ENCODE assay signal across 8 cellular contexts in the genomic region with DNA sequence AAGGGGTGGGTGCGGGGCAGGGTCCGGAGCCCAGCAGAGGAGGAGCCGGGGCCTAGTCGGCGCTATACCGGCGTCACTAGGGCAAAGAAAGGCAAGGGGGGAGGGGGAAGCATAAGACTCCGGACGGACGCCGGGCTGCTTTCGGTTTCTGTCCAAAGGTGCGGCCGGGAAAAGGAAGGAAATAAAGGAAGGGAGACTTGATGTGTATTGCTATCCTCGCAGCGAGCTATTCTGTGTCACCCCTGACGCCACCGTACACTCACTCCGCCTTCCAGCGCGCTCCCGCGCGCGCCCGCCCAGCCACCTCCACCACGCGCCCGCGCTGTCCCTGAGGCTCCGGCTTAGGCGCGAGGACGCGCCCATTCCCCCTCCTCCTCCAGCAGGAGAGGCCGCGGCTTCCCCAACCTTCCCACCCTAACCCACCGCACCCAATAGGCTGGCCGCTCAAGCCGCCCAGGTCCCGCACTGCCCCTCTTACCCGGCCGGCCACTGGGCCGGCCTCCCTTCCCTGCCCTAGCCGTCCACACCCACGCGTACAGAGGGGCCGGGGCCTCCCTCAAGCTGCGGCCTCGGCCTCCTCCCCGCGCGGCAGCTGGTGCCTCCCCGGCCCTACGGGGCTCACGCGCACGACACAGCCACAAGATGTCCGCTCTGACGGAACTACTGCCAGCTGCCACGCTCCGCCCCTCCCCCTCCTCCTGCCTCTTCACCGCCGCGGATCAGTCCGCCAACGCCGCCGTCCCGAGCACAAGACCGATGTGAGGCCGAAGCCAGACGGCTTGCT. TPM values are rescaled to one million over a fixed set of nuclear protein-coding genes. Genes with fewer than 3 reads are reported as not detected.
DNase-seq lines count a peak whose midpoint lies in the region; ATAC-seq and TF ChIP-seq lines count a peak whose summit lies in the region.

A gene (minus strand): TSS at position 662 of the 784 bp plus-strand sequence. CDS start 1,043 bp downstream, outside the sequence.

- H3K4me3 ChIP-seq in BLaER1 treated with 17β-estradiol and CSF1 and Interleukin-3, amounts not matched to agents 10 nM and 100 nM = peak within 1 kb of the TSS; percentile 74 to 100 (median 95)
- H3K4me3 ChIP-seq in liver (ENCODE audit: low read depth in 1 of 3, low read length in 3 of 3) = peak within 1 kb of the TSS; percentile 78 to 99 (median 98)

- TF ChIP-seq CTCF in liver (IDR thresholded peaks at IDR 0.05; ENCODE audit: low read depth, low read length, missing input control) = no peak

- ATAC-seq in GM19328 (IDR thresholded peaks at IDR 0.05; ENCODE audit: unreplicated experiment) = peak; percentile 29
- ATAC-seq in HG03520 (IDR thresholded peaks at IDR 0.05; ENCODE audit: unreplicated experiment) = peak; percentile 22

- peaks cover 25 to 42% (median 36%) of the 10 kb centered on the region in 10 experiments for H3K4me1 ChIP-seq in BLaER1 treated with 17β-estradiol and CSF1 and Interleukin-3, amounts not matched to agents 10 nM and 100 nM
- H3K4me1 ChIP-seq in liver (ENCODE audit: control insufficient read depth in 4 of 4, insufficient read depth in 4 of 4, low read length in 3 of 4) = peaks cover 6 to 29% (median 17%) of the 10 kb centered on the region in 4 donors

- peak within 1 kb of the TSS; percentile 97 to 100 (median 100) for H3K9ac ChIP-seq in BLaER1 treated with 17β-estradiol and CSF1 and Interleukin-3, amounts not matched to agents 10 nM and 100 nM
- H3K9ac ChIP-seq in liver (ENCODE audit: low read depth in 1 of 2, low read length in 2 of 2) = peak within 1 kb of the TSS; percentile 99 to 100

- peak in 1 of 2 donors; percentile 28 for TF ChIP-seq RAD21 in liver (IDR thresholded peaks at IDR 0.05)

- H3K27me3 ChIP-seq in BLaER1 treated with 17β-estradiol and CSF1 and Interleukin-3, amounts not matched to agents 10 nM and 100 nM = no peaks in the 10 kb centered on the region
- H3K27me3 ChIP-seq in liver (ENCODE audit: control insufficient read depth in 4 of 4, insufficient read depth in 4 of 4, low read length in 3 of 4) = no peaks in the 10 kb centered on the region

- H3K9me3 ChIP-seq in BLaER1 treated with 17β-estradiol and CSF1 and Interleukin-3, amounts not matched to agents 10 nM and 100 nM (replicated peaks in 1 of 11) = no peaks in the 10 kb centered on the region; a peak in 1 of 22 replicates
- no peaks in the 10 kb centered on the region for H3K9me3 ChIP-seq in liver (ENCODE audit: control insufficient read depth in 4 of 4, low read length in 3 of 4)

- under 1% methylated on average over 73 of the region's 73 CpGs for WGBS in liver

- H3K4me2 ChIP-seq in BLaER1 treated with 17β-estradiol and CSF1 and Interleukin-3, amounts not matched to agents 10 nM and 100 nM = peak within 1 kb of the TSS; percentile 81 to 98 (median 89)

- peaks cover 8 to 44% (median 41%) of the 10 kb centered on the region in 11 experiments; a peak in 20 of 22 replicates for H3K36me3 ChIP-seq in BLaER1 treated with 17β-estradiol and CSF1 and Interleukin-3, amounts not matched to agents 10 nM and 100 nM
- H3K36me3 ChIP-seq in liver (ENCODE audit: control insufficient read depth in 4 of 4, insufficient read depth in 3 of 4, low read depth in 1 of 4, low read length in 3 of 4) = peaks cover 0 to 2% (median 0%) of the 10 kb centered on the region in 4 donors

- peaks cover 30 to 47% (median 46%) of the 10 kb centered on the region in 11 experiments for H4K20me1 ChIP-seq in BLaER1 treated with 17β-estradiol and CSF1 and Interleukin-3, amounts not matched to agents 10 nM and 100 nM

- DNase-seq in NCI-H69 (lab: John Stamatoyannopoulos, UW) (peak; percentile 91), dermis blood vessel endothelial cell (peak; percentile 97)
- DNase-seq in activated CD4-positive, alpha-beta T cell treated with anti-CD3 and anti-CD28 coated beads, Interleukin-2, amount 50 U/mL, for 1 hour = peak; percentile 96
- peak; percentile 96 for DNase-seq in stimulated activated CD4-positive, alpha-beta T cell treated with anti-CD3 and anti-CD28 coated beads, Interleukin-4, amount 100 ng/mL, for 24 hours

- peak within 1 kb of the TSS; percentile 98 to 100 (median 100) for H3K27ac ChIP-seq in BLaER1 treated with 17β-estradiol and CSF1 and Interleukin-3, amounts not matched to agents 10 nM and 100 nM
- H3K27ac ChIP-seq in liver (ENCODE audit: low read depth in 1 of 2, low read length in 2 of 2) = peak within 1 kb of the TSS; percentile 100

TF ChIP-seq in liver, 16 proteins besides CTCF, POLR2A, EP300 and RAD21:
- TF ChIP-seq, protein P1, sequence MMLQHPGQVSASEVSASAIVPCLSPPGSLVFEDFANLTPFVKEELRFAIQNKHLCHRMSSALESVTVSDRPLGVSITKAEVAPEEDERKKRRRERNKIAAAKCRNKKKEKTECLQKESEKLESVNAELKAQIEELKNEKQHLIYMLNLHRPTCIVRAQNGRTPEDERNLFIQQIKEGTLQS (IDR thresholded peaks at IDR 0.05) = no peak
- TF ChIP-seq RXRA (IDR thresholded peaks at IDR 0.05) (peak; percentile 12 to 14), YY1 (IDR thresholded peaks at IDR 0.05) (peak; percentile 85), GABPA (IDR thresholded peaks at IDR 0.05 in 1 of 2, conservative IDR thresholded peaks at IDR 0.05 in 1 of 2) (peak in 1 of 2 donors; percentile 54), HNF4A (conservative IDR thresholded peaks at IDR 0.05) (peak; percentile 28 to 39), HNF4G (IDR thresholded peaks at IDR 0.05) (no peak), FOXA1 (IDR thresholded peaks at IDR 0.05) (peak; percentile 19), FOXA2 (IDR thresholded peaks at IDR 0.05) (no peak), SP1 (IDR thresholded peaks at IDR 0.05) (no peak), TAF1 (conservative IDR thresholded peaks at IDR 0.05) (peak; percentile 46), NR2F2 (IDR thresholded peaks at IDR 0.05) (no peak), EGR1 (IDR thresholded peaks at IDR 0.05; ENCODE audit: low read depth in 2 of 2) (peak in 1 of 2 donors; percentile 25), JUND (IDR thresholded peaks at IDR 0.05) (no peak)
- TF ChIP-seq, protein P2, sequence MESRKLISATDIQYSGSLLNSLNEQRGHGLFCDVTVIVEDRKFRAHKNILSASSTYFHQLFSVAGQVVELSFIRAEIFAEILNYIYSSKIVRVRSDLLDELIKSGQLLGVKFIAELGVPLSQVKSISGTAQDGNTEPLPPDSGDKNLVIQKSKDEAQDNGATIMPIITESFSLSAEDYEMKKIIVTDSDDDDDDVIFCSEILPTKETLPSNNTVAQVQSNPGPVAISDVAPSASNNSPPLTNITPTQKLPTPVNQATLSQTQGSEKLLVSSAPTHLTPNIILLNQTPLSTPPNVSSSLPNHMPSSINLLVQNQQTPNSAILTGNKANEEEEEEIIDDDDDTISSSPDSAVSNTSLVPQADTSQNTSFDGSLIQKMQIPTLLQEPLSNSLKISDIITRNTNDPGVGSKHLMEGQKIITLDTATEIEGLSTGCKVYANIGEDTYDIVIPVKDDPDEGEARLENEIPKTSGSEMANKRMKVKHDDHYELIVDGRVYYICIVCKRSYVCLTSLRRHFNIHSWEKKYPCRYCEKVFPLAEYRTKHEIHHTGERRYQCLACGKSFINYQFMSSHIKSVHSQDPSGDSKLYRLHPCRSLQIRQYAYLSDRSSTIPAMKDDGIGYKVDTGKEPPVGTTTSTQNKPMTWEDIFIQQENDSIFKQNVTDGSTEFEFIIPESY (IDR thresholded peaks at IDR 0.05) = peak; percentile 72
- TF ChIP-seq, protein P3, sequence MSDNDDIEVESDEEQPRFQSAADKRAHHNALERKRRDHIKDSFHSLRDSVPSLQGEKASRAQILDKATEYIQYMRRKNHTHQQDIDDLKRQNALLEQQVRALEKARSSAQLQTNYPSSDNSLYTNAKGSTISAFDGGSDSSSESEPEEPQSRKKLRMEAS (IDR thresholded peaks at IDR 0.05) = peak; percentile 51
- TF ChIP-seq, protein P4, sequence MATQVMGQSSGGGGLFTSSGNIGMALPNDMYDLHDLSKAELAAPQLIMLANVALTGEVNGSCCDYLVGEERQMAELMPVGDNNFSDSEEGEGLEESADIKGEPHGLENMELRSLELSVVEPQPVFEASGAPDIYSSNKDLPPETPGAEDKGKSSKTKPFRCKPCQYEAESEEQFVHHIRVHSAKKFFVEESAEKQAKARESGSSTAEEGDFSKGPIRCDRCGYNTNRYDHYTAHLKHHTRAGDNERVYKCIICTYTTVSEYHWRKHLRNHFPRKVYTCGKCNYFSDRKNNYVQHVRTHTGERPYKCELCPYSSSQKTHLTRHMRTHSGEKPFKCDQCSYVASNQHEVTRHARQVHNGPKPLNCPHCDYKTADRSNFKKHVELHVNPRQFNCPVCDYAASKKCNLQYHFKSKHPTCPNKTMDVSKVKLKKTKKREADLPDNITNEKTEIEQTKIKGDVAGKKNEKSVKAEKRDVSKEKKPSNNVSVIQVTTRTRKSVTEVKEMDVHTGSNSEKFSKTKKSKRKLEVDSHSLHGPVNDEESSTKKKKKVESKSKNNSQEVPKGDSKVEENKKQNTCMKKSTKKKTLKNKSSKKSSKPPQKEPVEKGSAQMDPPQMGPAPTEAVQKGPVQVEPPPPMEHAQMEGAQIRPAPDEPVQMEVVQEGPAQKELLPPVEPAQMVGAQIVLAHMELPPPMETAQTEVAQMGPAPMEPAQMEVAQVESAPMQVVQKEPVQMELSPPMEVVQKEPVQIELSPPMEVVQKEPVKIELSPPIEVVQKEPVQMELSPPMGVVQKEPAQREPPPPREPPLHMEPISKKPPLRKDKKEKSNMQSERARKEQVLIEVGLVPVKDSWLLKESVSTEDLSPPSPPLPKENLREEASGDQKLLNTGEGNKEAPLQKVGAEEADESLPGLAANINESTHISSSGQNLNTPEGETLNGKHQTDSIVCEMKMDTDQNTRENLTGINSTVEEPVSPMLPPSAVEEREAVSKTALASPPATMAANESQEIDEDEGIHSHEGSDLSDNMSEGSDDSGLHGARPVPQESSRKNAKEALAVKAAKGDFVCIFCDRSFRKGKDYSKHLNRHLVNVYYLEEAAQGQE (IDR thresholded peaks at IDR 0.05) = peak; percentile 72
TF ChIP-seq in liver: peak in this region for 10.

RNA-seq across cellular contexts. Expression of the gene that starts here (rescaled TPM):
- total RNA-seq in dermis blood vessel endothelial cell = 313 and 433 TPM in 2 replicates
- 100 to 1,000 TPM; 166 to 231 TPM for total RNA-seq in liver
- polyA plus RNA-seq in liver = 100 to 1,000 TPM; 133 to 134 TPM

Comparison
In these comparisons a context has a peak if more than half of its experiments do, and no peak if none do; other contexts are left out.
1. Peak in every context shown above with its lines: DNase-seq, ATAC-seq, H3K4me3 ChIP-seq and H3K27ac ChIP-seq.